ENCODE assay signal across 8 cellular contexts in the genomic region with DNA sequence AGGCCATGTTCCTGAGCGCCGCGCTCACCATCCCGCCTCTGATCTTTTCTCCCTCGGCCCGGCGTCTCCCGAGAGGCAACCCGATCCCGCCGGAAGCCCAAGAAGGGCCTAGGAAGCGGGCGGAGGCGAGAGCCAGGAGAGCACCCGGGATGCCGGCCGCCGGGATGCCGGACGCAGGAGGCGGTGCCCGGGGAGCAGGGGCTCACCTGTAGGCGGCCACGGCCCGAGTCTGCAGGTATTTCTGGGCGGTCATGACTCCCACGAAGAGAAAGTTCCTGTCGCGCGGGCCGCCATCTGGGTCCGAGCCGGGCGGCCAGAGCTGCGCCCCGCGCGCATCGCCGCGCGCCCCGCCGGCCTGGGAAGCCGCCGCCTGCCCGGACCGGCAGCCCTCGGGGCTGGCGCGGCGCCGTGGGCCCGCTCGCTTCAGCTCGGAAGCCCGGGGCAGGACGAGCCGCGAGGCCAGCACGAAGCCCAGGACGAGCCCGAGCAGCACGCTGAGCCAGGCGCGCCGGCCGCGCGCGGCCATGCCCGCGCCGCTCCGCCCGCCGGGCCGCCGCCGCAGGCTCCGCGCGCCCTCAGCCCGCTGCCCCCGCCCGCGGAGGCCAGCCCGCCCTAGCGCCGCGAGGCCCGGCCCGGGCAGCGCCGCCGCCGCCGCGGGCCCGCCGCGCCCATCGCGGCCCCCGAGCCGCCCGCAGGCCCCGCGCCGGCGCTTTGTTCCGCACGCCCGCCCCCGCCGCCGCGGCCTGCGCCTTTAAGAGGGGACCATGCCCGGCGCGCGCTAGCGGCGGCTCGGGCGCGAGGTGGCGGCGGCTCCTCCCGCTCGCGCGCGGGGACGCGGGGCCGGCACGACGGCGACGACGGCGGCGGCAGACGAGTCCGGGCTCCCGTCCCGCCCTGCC. TPM values are rescaled to one million over a fixed set of nuclear protein-coding genes. Genes with fewer than 3 reads are reported as not detected.
A peak's percentile ranks its signal among the peaks of the same experiment; 100 is the strongest.
DNase-seq lines count a peak whose midpoint lies in the region; ATAC-seq and TF ChIP-seq lines count a peak whose summit lies in the region.

No MANE protein-coding gene starts in this region.

- H3K9me3 ChIP-seq in NT2/D1 (ENCODE audit: insufficient read depth, low read length) (no peaks in the 10 kb centered on the region), iPS DF 6.9 (ENCODE audit: control insufficient read depth, insufficient read depth, low read length) (no peaks in the 10 kb centered on the region), skeletal muscle tissue (ENCODE audit: control insufficient read depth in 3 of 3, low read length in 3 of 3) (no peaks in the 10 kb centered on the region)

- CTCF ChIA-PET in AG04449 (lab: Yijun Ruan, JAX), result interaction anchor here (0.6 to 11.9 kb wide), 8 partner anchors 10 to 239 kb away, joined by 3 to 278 read pairs (median 6); no protein-coding TSS in a partner anchor

- H3K9ac ChIP-seq in NT2/D1 (ENCODE audit: insufficient read length, low read depth) (peak overlapping the region; percentile 88), skeletal muscle tissue (ENCODE audit: low read depth in 1 of 3, low read length in 3 of 3) (peak overlapping the region; percentile 73 to 86 (median 83))

- POLR2A ChIA-PET in AG04449 (lab: Yijun Ruan, JAX), result interaction anchor here (0.7 to 1.4 kb wide), 12 partner anchors 16 to 236 kb away, joined by 3 to 10 read pairs (median 3); a partner anchor contains a TSS

- H3K36me3 ChIP-seq in NT2/D1 (ENCODE audit: insufficient read depth, insufficient read length, low read length) (peaks cover 35% of the 10 kb centered on the region), iPS DF 6.9 (ENCODE audit: control insufficient read depth, insufficient read depth, low read length) (no peaks in the 10 kb centered on the region; the same call in 1 of the 2 replicates), skeletal muscle tissue (ENCODE audit: control insufficient read depth in 3 of 3, insufficient read depth in 3 of 3, low read length in 3 of 3) (no peaks in the 10 kb centered on the region)

- no peak for TF ChIP-seq CTCF in AG04449 (IDR thresholded peaks at IDR 0.05; ENCODE audit: insufficient read depth, low read length, missing control alignments)

- DNase-seq in AG04449 (ENCODE audit: low read depth, low spot score) (no peak), NT2/D1 (ENCODE audit: low read depth, low spot score) (no peak), iPS DF 6.9 (ENCODE audit: low read depth, low spot score) (no peak), NAMALWA (ENCODE audit: low spot score) (no peak)

- peak; percentile 30 for ATAC-seq in GM18511 (IDR thresholded peaks at IDR 0.05; ENCODE audit: unreplicated experiment)
- peak; percentile 42 for ATAC-seq in HG02981 (IDR thresholded peaks at IDR 0.05; ENCODE audit: unreplicated experiment)

- H3K4me3 ChIP-seq in AG04449 (ENCODE audit: low read depth, low read length) (peak overlapping the region; percentile 72), NT2/D1 (ENCODE audit: insufficient read length, low read depth) (peak overlapping the region; percentile 76), iPS DF 6.9 (ENCODE audit: low read length) (peak overlapping the region; percentile 86), skeletal muscle tissue (ENCODE audit: low read length in 3 of 3) (peak overlapping the region; percentile 82 to 90 (median 85))

- WGBS in iPS DF 6.9 (ENCODE audit: insufficient coverage, insufficient read length), result no CpG with 5 or more reads among the region's 149 CpGs

- H3K4me1 ChIP-seq in NT2/D1 (ENCODE audit: insufficient read depth, insufficient read length), result peaks cover 8% of the 10 kb centered on the region
- H3K4me1 ChIP-seq in iPS DF 6.9 (ENCODE audit: control insufficient read depth, insufficient read depth, low read length), result peaks cover 5% of the 10 kb centered on the region; the same call in 1 of the 2 replicates
- H3K4me1 ChIP-seq in skeletal muscle tissue (ENCODE audit: control insufficient read depth in 3 of 3, insufficient read depth in 3 of 3, low read length in 3 of 3), result peaks cover 33 to 39% (median 34%) of the 10 kb centered on the region in 3 donors

- H3K27ac ChIP-seq in angular gyrus (ENCODE audit: low read depth, low read length) (peak overlapping the region; percentile 12), iPS DF 6.9 (ENCODE audit: low read length) (no peak overlapping the region), skeletal muscle tissue (ENCODE audit: low read depth, low read length) (peak overlapping the region; percentile 75)

- H3K27me3 ChIP-seq in NT2/D1 (ENCODE audit: insufficient read depth, insufficient read length) (no peaks in the 10 kb centered on the region), iPS DF 6.9 (ENCODE audit: control insufficient read depth, insufficient read depth, low read length) (no peaks in the 10 kb centered on the region), skeletal muscle tissue (ENCODE audit: control insufficient read depth in 3 of 3, insufficient read depth in 3 of 3, low read length in 3 of 3) (no peaks in the 10 kb centered on the region)

RNA-seq across cellular contexts. Expression of a gene that starts 0.7 kb away (rescaled TPM):
- 29.7 TPM for total RNA-seq in skeletal muscle tissue

RNA-seq across cellular contexts. Expression of a gene that starts 26.1 kb away (rescaled TPM):
- total RNA-seq in skeletal muscle tissue, result 25.6 TPM

RNA-seq across cellular contexts. Expression of a gene that starts 43.9 kb away (rescaled TPM):
- 14.1 TPM for total RNA-seq in skeletal muscle tissue
